19 cellular contexts compared by ENCODE assay signal in genomic region chr14:96221841-96222240, GRCh38. TPM values are rescaled to one million over a fixed set of nuclear protein-coding genes. Genes with fewer than 3 reads are reported as not detected.
"Had no signal": no experiment of that assay in that cellular context is flagged by ENCODE, and none has a peak within 500 bp of the region (broad histone marks: within the 10 kb centered on the region; RNA-seq: fewer than 3 reads in every experiment).

No MANE protein-coding gene starts in this region.

- H3K9me3 Mint-ChIP-seq: effector memory CD8-positive, alpha-beta T cell; stimulated activated memory B cell treated with anti-CD40 and anti-IgM and Interleukin-4, amounts not matched to agents 10 μg/mL and 1 μg/mL and 100 μg/mL, for 72 hours; stimulated activated naive CD8-positive, alpha-beta T cell treated with anti-CD3 and anti-CD28 coated beads, Interleukin-15, Interleukin-2, amounts not matched to agents 100 ng/mL and 50 ng/mL, for 24 hours; type B pancreatic cell had no signal

- H3K4me3 ChIP-seq: esophagus muscularis mucosa, gastrocnemius medialis, heart right ventricle, psoas muscle, right lobe of liver, testis, uterus had no signal

- H3K27ac ChIP-seq: epithelial cell of prostate, gastrocnemius medialis, heart right ventricle, neutrophil, psoas muscle, right lobe of liver, testis, uterus had no signal

- H3K4me3 Mint-ChIP-seq: effector memory CD8-positive, alpha-beta T cell; naive thymus-derived CD4-positive, alpha-beta T cell; stimulated activated memory B cell treated with anti-CD40 and anti-IgM and Interleukin-4, amounts not matched to agents 10 μg/mL and 1 μg/mL and 100 μg/mL, for 72 hours; stimulated activated naive CD8-positive, alpha-beta T cell treated with anti-CD3 and anti-CD28 coated beads, Interleukin-15, Interleukin-2, amounts not matched to agents 100 ng/mL and 50 ng/mL, for 24 hours; type B pancreatic cell had no signal

- DNase-seq: effector memory CD8-positive, alpha-beta T cell; gastrocnemius medialis; heart right ventricle; hypothalamus; kidney glomerular epithelial cell; mammary epithelial cell; naive thymus-derived CD4-positive, alpha-beta T cell; psoas muscle; retina; right lobe of liver; stimulated activated CD4-positive, alpha-beta T cell treated with anti-CD3 and anti-CD28 coated beads, Interleukin-4, amount 100 ng/mL, for 24 hours; testis; uterus had no signal

- H3K27me3 Mint-ChIP-seq: type B pancreatic cell had no signal

- H3K4me1 Mint-ChIP-seq: naive thymus-derived CD4-positive, alpha-beta T cell; stimulated activated memory B cell treated with anti-CD40 and anti-IgM and Interleukin-4, amounts not matched to agents 10 μg/mL and 1 μg/mL and 100 μg/mL, for 72 hours had no signal

- H3K27me3 ChIP-seq: esophagus muscularis mucosa, gastrocnemius medialis, right lobe of liver, testis, uterus had no signal

- H3K27ac Mint-ChIP-seq: effector memory CD8-positive, alpha-beta T cell; naive thymus-derived CD4-positive, alpha-beta T cell; stimulated activated memory B cell treated with anti-CD40 and anti-IgM and Interleukin-4, amounts not matched to agents 10 μg/mL and 1 μg/mL and 100 μg/mL, for 72 hours; stimulated activated naive CD8-positive, alpha-beta T cell treated with anti-CD3 and anti-CD28 coated beads, Interleukin-15, Interleukin-2, amounts not matched to agents 100 ng/mL and 50 ng/mL, for 24 hours; type B pancreatic cell had no signal

- H3K4me1 ChIP-seq: gastrocnemius medialis, psoas muscle, right lobe of liver, testis, uterus had no signal

- H3K36me3 ChIP-seq: esophagus muscularis mucosa, gastrocnemius medialis, heart right ventricle, neutrophil, right lobe of liver, uterus had no signal

- H3K9me3 ChIP-seq: esophagus muscularis mucosa, gastrocnemius medialis, heart right ventricle, neutrophil, psoas muscle, right lobe of liver, testis, uterus had no signal

- ATAC-seq: effector memory CD8-positive, alpha-beta T cell; gastrocnemius medialis; heart right ventricle; naive thymus-derived CD4-positive, alpha-beta T cell; psoas muscle; right lobe of liver; stimulated activated memory B cell treated with anti-CD40 and anti-IgM and Interleukin-4, amounts not matched to agents 10 μg/mL and 1 μg/mL and 100 μg/mL, for 72 hours had no signal

RNA-seq across cellular contexts. Expression of gene BDKRB2, which starts 17.2 kb away (rescaled TPM):
- total RNA-seq: naive thymus-derived CD4-positive, alpha-beta T cell had no signal

RNA-seq across cellular contexts. Expression of gene BDKRB1, which starts 34.2 kb away (rescaled TPM):
- total RNA-seq: gastrocnemius medialis; naive thymus-derived CD4-positive, alpha-beta T cell had no signal
